19 cellular contexts compared by ENCODE assay signal in genomic region chr20:3434232-3434631, GRCh38.
"Had no signal": no experiment of that assay in that cellular context is flagged by ENCODE, and none has a peak within 500 bp of the region (broad histone marks: within the 10 kb centered on the region; RNA-seq: fewer than 3 reads in every experiment).

No MANE protein-coding gene starts in this region.

- H3K4me1 ChIP-seq: foreskin keratinocyte, psoas muscle, right atrium auricular region had no signal

- ATAC-seq: foreskin keratinocyte, psoas muscle had no signal

- H3K27ac ChIP-seq: foreskin keratinocyte, neutrophil, ovary, psoas muscle, right atrium auricular region, spleen, thoracic aorta had no signal

- H3K36me3 ChIP-seq: neutrophil, ovary, right atrium auricular region, spleen, thoracic aorta had no signal

- H3K9me3 ChIP-seq: neutrophil, ovary, psoas muscle, right atrium auricular region, spleen, thoracic aorta had no signal

- H3K27me3 ChIP-seq: foreskin keratinocyte, neutrophil, ovary, right atrium auricular region, spleen had no signal

- DNase-seq: activated CD4-positive, alpha-beta T cell treated with anti-CD3 and anti-CD28 coated beads, Interleukin-2, amount 50 U/mL, for 4 hours; activated CD8-positive, alpha-beta memory T cell treated with anti-CD3 and anti-CD28 coated beads for 24 hours; activated CD8-positive, alpha-beta memory T cell treated with anti-CD3 and anti-CD28 coated beads, Interleukin-2, amount 50 U/mL, for 4 hours; activated naive CD4-positive, alpha-beta T cell; activated naive CD8-positive, alpha-beta T cell treated with anti-CD3 and anti-CD28 coated beads for 36 hours; activated T-cell treated with anti-CD3 and anti-CD28 coated beads, Interleukin-2, amount 50 U/mL, for 24 hours; central memory CD4-positive, alpha-beta T cell; effector memory CD4-positive, alpha-beta T cell; foreskin keratinocyte; hypothalamus; ovary; psoas muscle; spleen; stimulated activated CD4-positive, alpha-beta T cell treated with anti-CD3 and anti-CD28 coated beads, Interleukin-4, amount 100 ng/mL, for 1 hour; stimulated activated naive CD4-positive, alpha-beta T cell treated with Interleukin-2 at 50 U/mL for 16 hours had no signal

- H3K4me3 ChIP-seq: ovary, psoas muscle, right atrium auricular region, spleen, thoracic aorta had no signal

- FAIRE-seq: astrocyte had no signal
